In the genomic region with DNA sequence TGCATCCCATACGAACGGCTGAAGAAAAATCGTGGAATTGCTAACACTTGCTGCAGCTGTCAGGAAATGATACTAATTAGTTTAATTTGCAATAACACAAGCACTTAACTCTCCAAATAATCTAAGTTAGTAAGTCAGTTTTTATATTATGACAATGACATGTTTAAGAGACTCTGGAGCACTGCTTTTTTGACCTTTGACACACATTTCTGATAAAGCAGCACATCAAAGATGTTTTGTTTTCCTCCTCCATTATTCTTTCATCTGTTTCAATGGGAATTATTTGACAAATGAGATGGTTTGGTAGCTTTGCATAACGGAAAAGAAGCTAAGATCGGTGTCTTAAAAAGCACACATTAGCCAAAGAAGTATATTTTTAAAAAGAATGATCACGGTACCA, we compare ENCODE assay signal across 12 cellular contexts.
DNase-seq lines count a peak whose midpoint lies in the region; ATAC-seq and FAIRE-seq lines count a peak whose summit lies in the region.
"Had no signal": no experiment of that assay in that cellular context is flagged by ENCODE, and none has a peak within 500 bp of the region (broad histone marks: within the 10 kb centered on the region; RNA-seq: fewer than 3 reads in every experiment).

No MANE protein-coding gene starts in this region.

- H3K36me3 ChIP-seq in HUES6 (ENCODE audit: control insufficient read depth, insufficient read depth, low read length) (no peaks in the 10 kb centered on the region), adipocyte (ENCODE audit: control insufficient read depth, insufficient read depth, low read length, severe bottlenecking) (no peaks in the 10 kb centered on the region), iPS-20b (ENCODE audit: insufficient read depth, low read depth, low read length) (no peaks in the 10 kb centered on the region), skeletal muscle satellite cell (ENCODE audit: insufficient read depth, low read length) (no peaks in the 10 kb centered on the region)

- no peaks in the 10 kb centered on the region for H3K9me3 ChIP-seq in HUES6 (ENCODE audit: control insufficient read depth, insufficient read depth, low read depth, low read length)
- no peaks in the 10 kb centered on the region for H3K9me3 ChIP-seq in adipocyte (ENCODE audit: control insufficient read depth, low read length)
- no peaks in the 10 kb centered on the region for H3K9me3 ChIP-seq in iPS-20b (ENCODE audit: insufficient read depth, low read depth, low read length)
- H3K9me3 ChIP-seq in skeletal muscle satellite cell (replicated peaks; ENCODE audit: low read length) = no peaks in the 10 kb centered on the region

- no peak for ATAC-seq in GM18498 (IDR thresholded peaks at IDR 0.05; ENCODE audit: unreplicated experiment)

- no peaks in the 10 kb centered on the region for H3K27me3 ChIP-seq in HUES6 (ENCODE audit: control insufficient read depth, insufficient read depth, low read length)
- peaks cover 3% of the 10 kb centered on the region for H3K27me3 ChIP-seq in adipocyte (replicated peaks; ENCODE audit: control insufficient read depth, insufficient read depth, low read length)
- H3K27me3 ChIP-seq in iPS-20b (ENCODE audit: insufficient read depth, low read length) = peaks cover 6% of the 10 kb centered on the region; the same call in 1 of the 2 replicates
- H3K27me3 ChIP-seq in skeletal muscle satellite cell (ENCODE audit: control insufficient read depth, insufficient read depth, low read length) = no peaks in the 10 kb centered on the region

- FAIRE-seq in HTR-8/SVneo (lab: Jason Lieb, UNC) = no peak
- FAIRE-seq: D721Med had no signal

- H3K9ac ChIP-seq in HUES6 (ENCODE audit: low read length) (no peak overlapping the region), adipocyte (ENCODE audit: low read length) (peak overlapping the region; percentile 49), iPS-20b (ENCODE audit: low read depth, low read length) (peak overlapping the region; percentile 56; the same call in 1 of the 2 replicates), skeletal muscle satellite cell (ENCODE audit: low read depth, low read length) (peak overlapping the region; percentile 79)

- peak overlapping the region; percentile 42; the same call in 1 of the 2 replicates for H3K4me3 ChIP-seq in HUES6 (ENCODE audit: low read depth, low read length)
- H3K4me3 ChIP-seq in adipocyte (ENCODE audit: low read length) = peak overlapping the region; percentile 80
- peak overlapping the region; percentile 53; the same call in 1 of the 2 replicates for H3K4me3 ChIP-seq in iPS-20b (ENCODE audit: low read length)
- peak overlapping the region; percentile 73 for H3K4me3 ChIP-seq in skeletal muscle satellite cell (ENCODE audit: low read length)

- DNase-seq in adipocyte (ENCODE audit: low read depth) = no peak
- DNase-seq in GOT3 (lab: John Stamatoyannopoulos, UW) = no peak
- DNase-seq in globus pallidus (ENCODE audit: low spot score) = no peak
- DNase-seq in HTR-8/SVneo (ENCODE audit: insufficient read length, low spot score) = no peak
- DNase-seq: activated CD4-positive, CD25-positive, alpha-beta regulatory T cell treated with anti-CD3 and anti-CD28 coated beads, Interleukin-2, amount 50 U/mL, for 72 hours; activated effector memory CD4-positive, alpha-beta T cell treated with Interleukin-2 at 50 U/mL for 16 hours; stimulated activated CD4-positive, alpha-beta T cell treated with anti-CD3 and anti-CD28 coated beads, Interleukin-4, amount 100 ng/mL, for 4 hours had no signal

- H3K27ac ChIP-seq in HUES6 (ENCODE audit: low read depth, low read length) (no peak overlapping the region), iPS-20b (ENCODE audit: low read length) (no peak overlapping the region)

- H3K4me2 ChIP-seq in skeletal muscle satellite cell (ENCODE audit: low read length) = peak overlapping the region; percentile 85

- H3K4me1 ChIP-seq in HUES6 (ENCODE audit: control insufficient read depth, insufficient read depth, low read length) (peaks cover 25% of the 10 kb centered on the region), adipocyte (ENCODE audit: control insufficient read depth, insufficient read depth, low read length) (peaks cover 6% of the 10 kb centered on the region), iPS-20b (ENCODE audit: insufficient read depth, low read length) (peaks cover 20% of the 10 kb centered on the region), skeletal muscle satellite cell (ENCODE audit: control insufficient read depth, insufficient read depth, low read length) (no peaks in the 10 kb centered on the region)
